ENCODE assay signal across 38 cellular contexts in the genomic region with DNA sequence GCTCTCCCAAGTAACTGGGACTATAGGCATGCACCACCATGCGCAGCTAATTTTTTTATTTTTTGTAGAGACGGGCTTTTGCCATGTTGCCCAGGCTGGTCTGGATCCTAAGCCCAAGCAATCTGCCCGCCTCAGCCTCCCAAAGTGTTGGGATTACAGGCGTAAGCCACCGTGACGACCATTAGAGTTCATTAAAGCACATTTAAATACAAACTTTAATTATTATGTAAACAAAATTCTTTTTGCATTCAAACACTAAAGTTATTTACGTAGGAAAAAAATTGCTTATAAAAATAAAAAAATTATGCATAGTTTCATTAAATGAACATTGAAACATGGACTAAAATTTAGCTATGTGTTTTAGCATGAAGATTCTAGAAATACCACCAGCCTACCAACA.
"Had no signal": no experiment of that assay in that cellular context is flagged by ENCODE, and none has a peak within 500 bp of the region (broad histone marks: within the 10 kb centered on the region; RNA-seq: fewer than 3 reads in every experiment).

No MANE protein-coding gene starts in this region.

- H3K27ac Mint-ChIP-seq: activated CD4-positive, alpha-beta memory T cell treated with anti-CD3 and anti-CD28 coated beads, Interleukin-2, amount 10 ng/mL, durations not matched to agents 7 days and 5 days; activated CD4-positive, alpha-beta T cell treated with anti-CD3 and anti-CD28 coated beads for 36 hours; activated CD4-positive, alpha-beta T cell treated with anti-CD3 and anti-CD28 coated beads, Interleukin-2, amount 10 ng/mL, durations not matched to agents 7 days and 5 days; activated CD8-positive, alpha-beta memory T cell treated with anti-CD3 and anti-CD28 coated beads, Interleukin-2, amount 10 ng/mL, durations not matched to agents 7 days and 5 days; activated CD8-positive, alpha-beta T cell treated with anti-CD3 and anti-CD28 coated beads, Interleukin-2, amount 10 ng/mL, durations not matched to agents 7 days and 5 days; activated naive CD4-positive, alpha-beta T cell treated with anti-CD3 and anti-CD28 coated beads, Interleukin-2, amount 10 ng/mL, durations not matched to agents 7 days and 5 days; activated naive CD4-positive, alpha-beta T cell treated with anti-CD3 and anti-CD28 coated beads, Interleukin-2, amount 50 U/mL, for 24 hours; activated naive CD8-positive, alpha-beta T cell; activated naive CD8-positive, alpha-beta T cell treated with anti-CD3 and anti-CD28 coated beads, Interleukin-2, amount 10 ng/mL, durations not matched to agents 7 days and 5 days; activated naive CD8-positive, alpha-beta T cell treated with anti-CD3 and anti-CD28 coated beads, Interleukin-2, amount 50 U/mL, for 24 hours; activated T-cell treated with anti-CD3 and anti-CD28 coated beads, Interleukin-2, amount 50 U/mL, for 24 hours; activated T-helper 2 cell treated with anti-CD3 and anti-CD28 coated beads, Interferon-gamma antibody, Interleukin-2, Interleukin-4, amounts not matched to agents 10 μg/mL and 5 μg/mL and 100 μg/mL, durations not matched to agents 14 hours and 24 hours and 36 hours; brain; T-helper 1 cell treated with Interleukin-12 subunit alpha and Interleukin-12 subunit beta and Interleukin-4 antibody, amounts not matched to agents 30 μg/mL and 1 μg/mL, for 36 hours; T-helper 2 cell treated with Interferon-gamma antibody and Interleukin-4, amounts not matched to agents 5 μg/mL and 100 μg/mL, for 36 hours had no signal

- ATAC-seq: activated CD4-positive, alpha-beta T cell treated with anti-CD3 and anti-CD28 coated beads for 36 hours; activated CD4-positive, CD25-positive, alpha-beta regulatory T cell treated with anti-CD3 and anti-CD28 coated beads, Interleukin-2, amount 50 U/mL, for 24 hours; activated CD8-positive, alpha-beta memory T cell treated with anti-CD3 and anti-CD28 coated beads, Interleukin-2, amount 10 ng/mL, durations not matched to agents 7 days and 5 days; activated CD8-positive, alpha-beta T cell treated with anti-CD3 and anti-CD28 coated beads, Interleukin-2, amount 10 ng/mL, durations not matched to agents 7 days and 5 days; activated naive CD8-positive, alpha-beta T cell treated with anti-CD3 and anti-CD28 coated beads, Interleukin-2, amount 50 U/mL, for 24 hours had no signal

- H3K27me3 Mint-ChIP-seq: activated B cell treated with CpG ODN at 0.5 μM for 24 hours; activated CD4-positive, alpha-beta memory T cell treated with anti-CD3 and anti-CD28 coated beads, Interleukin-2, amount 10 ng/mL, durations not matched to agents 7 days and 5 days; activated CD4-positive, alpha-beta T cell treated with anti-CD3 and anti-CD28 coated beads for 36 hours; activated CD4-positive, alpha-beta T cell treated with anti-CD3 and anti-CD28 coated beads, Interleukin-2, amount 10 ng/mL, durations not matched to agents 7 days and 5 days; activated CD8-positive, alpha-beta memory T cell treated with anti-CD3 and anti-CD28 coated beads, Interleukin-2, amount 10 ng/mL, durations not matched to agents 7 days and 5 days; activated naive CD4-positive, alpha-beta T cell treated with anti-CD3 and anti-CD28 coated beads, Interleukin-2, amount 10 ng/mL, durations not matched to agents 7 days and 5 days; activated naive CD4-positive, alpha-beta T cell treated with anti-CD3 and anti-CD28 coated beads, Interleukin-2, amount 50 U/mL, for 24 hours; activated naive CD8-positive, alpha-beta T cell; activated naive CD8-positive, alpha-beta T cell treated with anti-CD3 and anti-CD28 coated beads, Interleukin-2, amount 10 ng/mL, durations not matched to agents 7 days and 5 days; activated naive CD8-positive, alpha-beta T cell treated with anti-CD3 and anti-CD28 coated beads, Interleukin-2, amount 50 U/mL, for 24 hours; activated T-cell treated with anti-CD3 and anti-CD28 coated beads, Interleukin-2, amount 50 U/mL, for 24 hours; brain; central memory CD8-positive, alpha-beta T cell had no signal

- H3K4me1 ChIP-seq: ascending aorta had no signal

- H3K27me3 ChIP-seq: ascending aorta, cardiac muscle cell had no signal

- H3K27ac ChIP-seq: ascending aorta, cardiac muscle cell, VCaP had no signal

- H3K9me3 ChIP-seq: ascending aorta had no signal

- H3K4me3 ChIP-seq: ascending aorta, cardiac muscle cell had no signal

- DNase-seq: activated B cell treated with CpG ODN at 0.5 μM for 24 hours; activated CD4-positive, alpha-beta memory T cell treated with anti-CD3 and anti-CD28 coated beads, Interleukin-2, amount 10 ng/mL, durations not matched to agents 7 days and 5 days; activated CD4-positive, alpha-beta T cell treated with anti-CD3 and anti-CD28 coated beads for 1 hour; activated CD4-positive, alpha-beta T cell treated with anti-CD3 and anti-CD28 coated beads for 36 hours; activated CD4-positive, alpha-beta T cell treated with anti-CD3 and anti-CD28 coated beads for 48 hours; activated CD4-positive, alpha-beta T cell treated with anti-CD3 and anti-CD28 coated beads, Interleukin-2, amount 10 ng/mL, durations not matched to agents 7 days and 5 days; activated CD4-positive, alpha-beta T cell treated with anti-CD3 and anti-CD28 coated beads, Interleukin-2, amount 50 U/mL, for 48 hours; activated CD8-positive, alpha-beta memory T cell treated with anti-CD3 and anti-CD28 coated beads for 24 hours; activated CD8-positive, alpha-beta memory T cell treated with anti-CD3 and anti-CD28 coated beads, Interleukin-2, amount 10 ng/mL, durations not matched to agents 7 days and 5 days; activated CD8-positive, alpha-beta memory T cell treated with anti-CD3 and anti-CD28 coated beads, Interleukin-2, amount 50 U/mL, for 48 hours; activated CD8-positive, alpha-beta T cell treated with anti-CD3 and anti-CD28 coated beads, Interleukin-2, amount 10 ng/mL, durations not matched to agents 7 days and 5 days; activated effector memory CD4-positive, alpha-beta T cell treated with Interleukin-2 at 50 U/mL for 16 hours; activated gamma-delta T cell; activated naive CD4-positive, alpha-beta T cell treated with anti-CD3 and anti-CD28 coated beads, Interleukin-2, amount 10 ng/mL, durations not matched to agents 7 days and 5 days; activated naive CD4-positive, alpha-beta T cell treated with Interleukin-2 at 50 U/mL for 16 hours; activated naive CD8-positive, alpha-beta T cell treated with anti-CD3 and anti-CD28 coated beads, Interleukin-2, amount 10 ng/mL, durations not matched to agents 7 days and 5 days; activated naive CD8-positive, alpha-beta T cell treated with anti-CD3 and anti-CD28 coated beads, Interleukin-2, amount 50 U/mL, for 24 hours; activated T-cell treated with anti-CD3 and anti-CD28 coated beads, Interleukin-2, amount 50 U/mL, for 24 hours; activated T-cell treated with anti-CD3 and anti-CD28 coated beads, Interleukin-2, amount 50 U/mL, for 48 hours; amygdala; anterior cingulate cortex; caudate nucleus; cerebellar nuclear complex; T-helper 2 cell; T-helper 9 cell had no signal

- H3K9me3 Mint-ChIP-seq: activated B cell treated with CpG ODN at 0.5 μM for 24 hours; activated CD4-positive, alpha-beta memory T cell treated with anti-CD3 and anti-CD28 coated beads, Interleukin-2, amount 10 ng/mL, durations not matched to agents 7 days and 5 days; activated CD4-positive, alpha-beta T cell treated with anti-CD3 and anti-CD28 coated beads, Interleukin-2, amount 10 ng/mL, durations not matched to agents 7 days and 5 days; activated naive CD4-positive, alpha-beta T cell treated with anti-CD3 and anti-CD28 coated beads, Interleukin-2, amount 10 ng/mL, durations not matched to agents 7 days and 5 days; activated naive CD4-positive, alpha-beta T cell treated with anti-CD3 and anti-CD28 coated beads, Interleukin-2, amount 50 U/mL, for 24 hours; activated naive CD8-positive, alpha-beta T cell treated with anti-CD3 and anti-CD28 coated beads, Interleukin-2, amount 10 ng/mL, durations not matched to agents 7 days and 5 days; activated naive CD8-positive, alpha-beta T cell treated with anti-CD3 and anti-CD28 coated beads, Interleukin-2, amount 50 U/mL, for 24 hours; activated T-cell treated with anti-CD3 and anti-CD28 coated beads, Interleukin-2, amount 50 U/mL, for 24 hours; activated T-helper 2 cell treated with anti-CD3 and anti-CD28 coated beads, Interferon-gamma antibody, Interleukin-2, Interleukin-4, amounts not matched to agents 10 μg/mL and 5 μg/mL and 100 μg/mL, durations not matched to agents 14 hours and 24 hours and 36 hours; brain; central memory CD8-positive, alpha-beta T cell; T-helper 1 cell treated with Interleukin-12 subunit alpha and Interleukin-12 subunit beta and Interleukin-4 antibody, amounts not matched to agents 30 μg/mL and 1 μg/mL, for 36 hours; T-helper 2 cell treated with Interferon-gamma antibody and Interleukin-4, amounts not matched to agents 5 μg/mL and 100 μg/mL, for 36 hours had no signal

- H3K4me3 Mint-ChIP-seq: activated CD4-positive, alpha-beta memory T cell treated with anti-CD3 and anti-CD28 coated beads, Interleukin-2, amount 10 ng/mL, durations not matched to agents 7 days and 5 days; activated CD4-positive, alpha-beta T cell treated with anti-CD3 and anti-CD28 coated beads for 36 hours; activated CD4-positive, alpha-beta T cell treated with anti-CD3 and anti-CD28 coated beads, Interleukin-2, amount 10 ng/mL, durations not matched to agents 7 days and 5 days; activated CD8-positive, alpha-beta memory T cell treated with anti-CD3 and anti-CD28 coated beads, Interleukin-2, amount 10 ng/mL, durations not matched to agents 7 days and 5 days; activated CD8-positive, alpha-beta T cell treated with anti-CD3 and anti-CD28 coated beads, Interleukin-2, amount 10 ng/mL, durations not matched to agents 7 days and 5 days; activated naive CD4-positive, alpha-beta T cell treated with anti-CD3 and anti-CD28 coated beads, Interleukin-2, amount 10 ng/mL, durations not matched to agents 7 days and 5 days; activated naive CD4-positive, alpha-beta T cell treated with anti-CD3 and anti-CD28 coated beads, Interleukin-2, amount 50 U/mL, for 24 hours; activated naive CD8-positive, alpha-beta T cell; activated naive CD8-positive, alpha-beta T cell treated with anti-CD3 and anti-CD28 coated beads, Interleukin-2, amount 10 ng/mL, durations not matched to agents 7 days and 5 days; activated naive CD8-positive, alpha-beta T cell treated with anti-CD3 and anti-CD28 coated beads, Interleukin-2, amount 50 U/mL, for 24 hours; activated T-cell treated with anti-CD3 and anti-CD28 coated beads, Interleukin-2, amount 50 U/mL, for 24 hours; brain; central memory CD8-positive, alpha-beta T cell; T-helper 1 cell treated with Interleukin-12 subunit alpha and Interleukin-12 subunit beta and Interleukin-4 antibody, amounts not matched to agents 30 μg/mL and 1 μg/mL, for 36 hours; T-helper 2 cell treated with Interferon-gamma antibody and Interleukin-4, amounts not matched to agents 5 μg/mL and 100 μg/mL, for 36 hours had no signal

- FAIRE-seq: bronchial epithelial cell, TTC549 had no signal
